ENCODE assay signal across 1 cellular context in the genomic region with DNA sequence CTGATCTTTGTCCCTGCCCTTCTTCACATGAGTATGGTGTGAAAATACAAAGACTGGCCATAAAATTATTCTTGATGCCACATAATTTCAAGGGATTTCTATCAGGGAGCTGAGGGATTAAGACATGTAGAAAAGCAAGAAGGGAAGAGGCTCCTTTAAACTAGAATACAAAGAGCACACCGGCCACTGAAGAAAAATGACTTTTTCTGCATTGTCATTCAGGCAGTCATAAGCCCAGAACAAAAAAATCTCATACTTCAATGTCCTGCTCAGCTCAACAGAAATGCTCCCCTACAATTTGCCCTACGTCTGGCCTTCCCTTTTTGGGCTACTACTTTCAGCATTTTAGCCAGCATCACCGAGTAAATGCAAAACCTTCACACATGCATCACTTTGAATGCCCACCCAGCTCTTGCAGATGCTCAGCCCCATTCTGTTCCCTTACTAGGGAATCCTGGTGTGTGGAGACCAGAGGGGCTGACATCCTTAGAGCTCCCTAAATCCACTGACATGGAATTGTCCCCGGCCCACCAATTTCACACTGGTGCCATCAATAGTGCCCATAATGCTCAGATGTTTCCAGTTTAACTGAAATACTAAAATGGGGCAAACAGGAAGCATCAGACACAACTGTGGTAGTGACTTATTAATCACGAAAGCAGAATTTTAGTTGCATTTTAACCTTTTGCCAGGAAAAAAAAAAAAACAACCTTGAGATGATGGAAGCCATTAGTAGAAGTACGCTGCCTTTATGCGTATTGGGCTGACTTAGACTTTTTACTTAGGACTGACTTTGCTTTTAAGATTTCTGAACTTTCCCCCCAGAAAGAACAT.
TF ChIP-seq lines count a peak whose summit lies in the region.

No MANE protein-coding gene starts in this region.

TF ChIP-seq in HepG2, 621 proteins besides CTCF, POLR2A, EP300 and RAD21:
- peak; percentile 24 for TF ChIP-seq PRPF4 (IDR thresholded peaks at IDR 0.05; ENCODE audit: low read depth, low read length, poor library complexity, severe bottlenecking)
- TF ChIP-seq REXO4 (CRISPR knock-in tag; IDR thresholded peaks at IDR 0.05; ENCODE audit: borderline replicate concordance) = no peak
